In genomic region chr13:44015133-44015532, GRCh38 we compare ENCODE assay signal across 17 cellular contexts.
DNase-seq lines count a peak whose midpoint lies in the region; ATAC-seq and TF ChIP-seq lines count a peak whose summit lies in the region.
"Had no signal": no experiment of that assay in that cellular context is flagged by ENCODE, and none has a peak within 500 bp of the region (broad histone marks: within the 10 kb centered on the region; RNA-seq: fewer than 3 reads in every experiment).

No MANE protein-coding gene starts in this region.

- no peak for TF ChIP-seq POLR2A in testis (IDR thresholded peaks at IDR 0.05)

- peak overlapping the region; percentile 84 for H3K27ac ChIP-seq in cardiac muscle cell
- H3K27ac ChIP-seq in mesodermal cell (ENCODE audit: low read depth, low read length, severe bottlenecking): peak overlapping the region; percentile 18
- peak overlapping the region; percentile 9 to 47 for H3K27ac ChIP-seq in testis
- H3K27ac ChIP-seq: 22Rv1, BLaER1, HL-60 had no signal

- TF ChIP-seq CTCF in cardiac muscle cell (IDR thresholded peaks at IDR 0.05; ENCODE audit: low read depth, low read length) (no peak), testis (IDR thresholded peaks at IDR 0.05) (no peak), nephron progenitor cell (IDR thresholded peaks at IDR 0.05) (no peak)

- H3K36me3 ChIP-seq in cardiac muscle cell (no peaks in the 10 kb centered on the region), mesodermal cell (ENCODE audit: control insufficient read depth, insufficient read depth, low read length) (no peaks in the 10 kb centered on the region), testis (ENCODE audit: low read depth, missing control alignments) (no peaks in the 10 kb centered on the region)
- H3K36me3 ChIP-seq: BLaER1 had no signal

- H3K4me1 ChIP-seq in cardiac muscle cell (ENCODE audit: low read depth) (peaks cover 37% of the 10 kb centered on the region), mesodermal cell (ENCODE audit: control insufficient read depth, insufficient read depth, low read length, poor library complexity, severe bottlenecking) (peaks cover 18% of the 10 kb centered on the region), testis (peaks cover 5% of the 10 kb centered on the region)

- no peak overlapping the region for H3K4me3 ChIP-seq in cardiac muscle cell
- no peak overlapping the region for H3K4me3 ChIP-seq in mesodermal cell (ENCODE audit: extremely low read depth, insufficient read depth, low read length, poor library complexity, severe bottlenecking)
- H3K4me3 ChIP-seq in testis: no peak overlapping the region
- H3K4me3 ChIP-seq: BLaER1, GM12878 had no signal

- no peaks in the 10 kb centered on the region for H3K9me3 Mint-ChIP-seq in nephron progenitor cell
- H3K9me3 Mint-ChIP-seq: CD8-positive, alpha-beta memory T cell; HFFc6 had no signal

- H3K36me3 Mint-ChIP-seq in nephron progenitor cell (ENCODE audit: low read depth): no peaks in the 10 kb centered on the region
- H3K36me3 Mint-ChIP-seq: CD8-positive, alpha-beta memory T cell had no signal

- H3K4me1 Mint-ChIP-seq in nephron progenitor cell: peaks cover 41% of the 10 kb centered on the region
- H3K4me1 Mint-ChIP-seq: CD8-positive, alpha-beta memory T cell had no signal

- no peak for DNase-seq in cardiac muscle cell (ENCODE audit: low read depth in 1 of 2, low spot score in 1 of 2)
- no peak for DNase-seq in Right ventricle myocardium superior
- DNase-seq in amniotic epithelial cell (ENCODE audit: low read depth): peak; percentile 21
- no peak for DNase-seq in testis
- no peak for DNase-seq in nephron progenitor cell
- DNase-seq in effector CD4-positive, alpha-beta T cell: no peak
- DNase-seq in COLO829 (ENCODE audit: low spot score): no peak
- DNase-seq: AML-193; CD8-positive, alpha-beta memory T cell; DMS 273 treated with DMSO at 0.1 percent for 48 hours; HCEC 1CT; HFFc6 had no signal

- H3K27me3 ChIP-seq in cardiac muscle cell (no peaks in the 10 kb centered on the region), testis (no peaks in the 10 kb centered on the region)
- H3K27me3 ChIP-seq: BLaER1 had no signal

- H3K9me3 ChIP-seq in cardiac muscle cell (ENCODE audit: low read depth) (no peaks in the 10 kb centered on the region), mesodermal cell (ENCODE audit: control insufficient read depth, low read length) (no peaks in the 10 kb centered on the region), testis (no peaks in the 10 kb centered on the region)
- H3K9me3 ChIP-seq: BLaER1 had no signal

- intact Hi-C loops in Right ventricle myocardium superior (cut with DNase I): no loop called here
- intact Hi-C loops in testis (cut with DNase I; ENCODE audit: low total_unique reads): no loop called here

- peaks cover 5% of the 10 kb centered on the region for H3K27me3 Mint-ChIP-seq in nephron progenitor cell (ENCODE audit: low read depth, poor library complexity)

- 88 to 90% methylated on average over 3 to 5 of the region's 5 CpGs for WGBS in mesodermal cell (ENCODE audit: insufficient coverage in 2 of 2), 2 experiments
- 78 to 89% methylated on average over 5 of the region's 5 CpGs for WGBS in testis, 2 donors

- no peak overlapping the region for H3K27ac Mint-ChIP-seq in nephron progenitor cell
- H3K27ac Mint-ChIP-seq: CD8-positive, alpha-beta memory T cell; HFFc6 had no signal

- ATAC-seq in Right ventricle myocardium superior (ENCODE audit: poor library complexity): no peak
- ATAC-seq: GM12878 had no signal

- H3K4me3 Mint-ChIP-seq in nephron progenitor cell: no peak overlapping the region
- H3K4me3 Mint-ChIP-seq: CD8-positive, alpha-beta memory T cell; HFFc6 had no signal

Comparison
In these comparisons a context has a peak if more than half of its experiments do, and no peak if none do; other contexts are left out.
1. H3K27ac ChIP-seq: peak in every context shown above with its lines; median percentile 84 in cardiac muscle cell; 28 in testis; 18 in mesodermal cell.